In the genomic region with DNA sequence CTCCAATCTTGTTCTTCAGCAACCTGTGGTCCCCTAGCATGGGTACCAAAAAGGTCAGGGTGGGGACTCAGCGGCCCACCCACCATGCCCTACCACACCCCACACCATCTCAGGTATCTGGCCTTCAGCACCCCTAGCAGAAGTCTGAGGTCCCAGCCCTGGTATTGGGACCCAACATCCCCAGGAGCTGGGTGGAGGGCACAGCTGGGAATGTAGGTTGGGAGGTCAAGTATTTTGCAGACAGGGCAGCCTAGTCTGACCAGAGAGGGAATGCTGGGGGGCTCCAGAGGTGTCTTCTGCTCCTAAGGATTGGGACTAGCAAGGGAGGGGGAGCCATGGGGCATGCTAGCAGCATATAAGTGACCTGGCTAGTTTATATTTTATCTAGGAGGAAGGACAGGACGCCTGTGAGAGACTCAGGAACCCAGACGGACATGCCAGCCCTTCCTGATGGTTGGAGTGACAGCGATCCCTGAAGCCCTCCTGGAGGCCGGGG, we compare ENCODE assay signal across 13 cellular contexts. TPM values are rescaled to one million over a fixed set of nuclear protein-coding genes. Genes with fewer than 3 reads are reported as not detected.
DNase-seq lines count a peak whose midpoint lies in the region; ATAC-seq and TF ChIP-seq lines count a peak whose summit lies in the region.
"Had no signal": no experiment of that assay in that cellular context is flagged by ENCODE, and none has a peak within 500 bp of the region (broad histone marks: within the 10 kb centered on the region; RNA-seq: fewer than 3 reads in every experiment).

No MANE protein-coding gene starts in this region.

- POLR2A ChIA-PET in CD8-positive, alpha-beta T cell (lab: Charles Lee), result no interaction called here

- 53% methylated on average over 5 of the region's 5 CpGs for WGBS in HUES64
- WGBS in gastroesophageal sphincter (ENCODE audit: low coverage in 1 of 2), 2 donors, result 63% methylated on average over 2 of the region's 5 CpGs; no CpG with 5 or more reads in 1 of the 2 donors

- TF ChIP-seq CTCF in CD8-positive, alpha-beta T cell (IDR thresholded peaks at IDR 0.05), result no peak
- no peak for TF ChIP-seq CTCF in neural progenitor cell (IDR thresholded peaks at IDR 0.05)
- TF ChIP-seq CTCF in gastroesophageal sphincter (IDR thresholded peaks at IDR 0.05), result no peak

- no peak overlapping the region for H3K4me3 ChIP-seq in CD8-positive, alpha-beta T cell (ENCODE audit: low read depth, low read length)
- H3K4me3 ChIP-seq in HUES64 (ENCODE audit: low read length), result peak overlapping the region; percentile 49
- peak overlapping the region; percentile 68 for H3K4me3 ChIP-seq in neural progenitor cell
- H3K4me3 ChIP-seq in gastroesophageal sphincter, result no peak overlapping the region
- H3K4me3 ChIP-seq: mucosa of descending colon had no signal

- no peaks in the 10 kb centered on the region for H3K9me3 ChIP-seq in CD8-positive, alpha-beta T cell (ENCODE audit: low read length)
- H3K9me3 ChIP-seq in HUES64 (ENCODE audit: insufficient read depth, low read depth, low read length) (no peaks in the 10 kb centered on the region), neural progenitor cell (ENCODE audit: low read depth) (no peaks in the 10 kb centered on the region), gastroesophageal sphincter (no peaks in the 10 kb centered on the region)
- H3K9me3 ChIP-seq: mucosa of descending colon had no signal

- H3K27ac ChIP-seq in CD8-positive, alpha-beta T cell (ENCODE audit: low read depth, low read length), result no peak overlapping the region
- H3K27ac ChIP-seq in HUES64 (ENCODE audit: low read depth, low read length), result no peak overlapping the region
- H3K27ac ChIP-seq in neural progenitor cell, result no peak overlapping the region
- no peak overlapping the region for H3K27ac ChIP-seq in gastroesophageal sphincter

- no peaks in the 10 kb centered on the region for H3K36me3 Mint-ChIP-seq in CD8-positive, alpha-beta T cell
- H3K36me3 Mint-ChIP-seq in neural progenitor cell, result peaks cover 2% of the 10 kb centered on the region

- CTCF ChIA-PET in CD8-positive, alpha-beta T cell (lab: Charles Lee), result interaction anchor here (0.6 kb wide), 1 partner anchor 1312 kb away, joined by 3 read pairs; no protein-coding TSS in a partner anchor

- peak overlapping the region; percentile 83 for H2AFZ ChIP-seq in neural progenitor cell (replicated peaks)

- peaks cover 7% of the 10 kb centered on the region for H3K4me1 ChIP-seq in CD8-positive, alpha-beta T cell (ENCODE audit: insufficient read depth, low read length)
- H3K4me1 ChIP-seq in HUES64 (ENCODE audit: insufficient read depth, low read length) (no peaks in the 10 kb centered on the region), neural progenitor cell (peaks cover 17% of the 10 kb centered on the region), gastroesophageal sphincter (peaks cover 0 to 18% (median 6%) of the 10 kb centered on the region in 3 donors)

- TF ChIP-seq EP300 in gastroesophageal sphincter (IDR thresholded peaks at IDR 0.05), result no peak

- H3K27me3 Mint-ChIP-seq in CD8-positive, alpha-beta T cell (ENCODE audit: low read depth), result peaks cover 37% of the 10 kb centered on the region
- peaks cover 10% of the 10 kb centered on the region for H3K27me3 Mint-ChIP-seq in neural progenitor cell (ENCODE audit: insufficient read depth, low read depth)

- TF ChIP-seq POLR2A in gastroesophageal sphincter (IDR thresholded peaks at IDR 0.05), result no peak

- no peaks in the 10 kb centered on the region for H3K9me3 Mint-ChIP-seq in CD8-positive, alpha-beta T cell
- no peaks in the 10 kb centered on the region for H3K9me3 Mint-ChIP-seq in neural progenitor cell
- H3K9me3 Mint-ChIP-seq: dendritic cell treated with granulocyte-macrophage colony-stimulating factor and Interleukin-4, amounts not matched to agents 40 ng/mL and 50 ng/mL, for 4 days had no signal

- peaks cover 19% of the 10 kb centered on the region for H3K27me3 ChIP-seq in CD8-positive, alpha-beta T cell (ENCODE audit: insufficient read depth, low read length)
- peaks cover 42% of the 10 kb centered on the region for H3K27me3 ChIP-seq in HUES64 (ENCODE audit: insufficient read depth, low read length)
- H3K27me3 ChIP-seq in neural progenitor cell, result peaks cover 44% of the 10 kb centered on the region
- H3K27me3 ChIP-seq in gastroesophageal sphincter, result peaks cover 58% of the 10 kb centered on the region

- intact Hi-C loops in CD8-positive, alpha-beta T cell (cut with DNase I, micrococcal nuclease), result no loop called here
- intact Hi-C loops in Right ventricle myocardium superior (cut with DNase I) (no loop called here), posterior vena cava (cut with DNase I) (loop anchor here in 1 of 2 donors (1.0 kb wide), 1 partner anchor 34 kb away; no protein-coding TSS in a partner anchor)

- no peaks in the 10 kb centered on the region for H4K20me1 ChIP-seq in neural progenitor cell (ENCODE audit: low read depth)

- H3K36me3 ChIP-seq in CD8-positive, alpha-beta T cell (ENCODE audit: insufficient read depth, low read length), result no peaks in the 10 kb centered on the region
- H3K36me3 ChIP-seq in HUES64 (ENCODE audit: insufficient read depth, low read length) (no peaks in the 10 kb centered on the region), neural progenitor cell (no peaks in the 10 kb centered on the region), gastroesophageal sphincter (no peaks in the 10 kb centered on the region)

- H3K27ac Mint-ChIP-seq in CD8-positive, alpha-beta T cell, result no peak overlapping the region
- H3K27ac Mint-ChIP-seq in neural progenitor cell, result no peak overlapping the region
- H3K27ac Mint-ChIP-seq: dendritic cell treated with granulocyte-macrophage colony-stimulating factor and Interleukin-4, amounts not matched to agents 40 ng/mL and 50 ng/mL, for 4 days had no signal

- peaks cover 14% of the 10 kb centered on the region for H3F3A ChIP-seq in neural progenitor cell (ENCODE audit: low read depth)

- peak in 1 of 7 experiments; percentile 12 for DNase-seq in CD8-positive, alpha-beta T cell
- DNase-seq in Right ventricle myocardium superior (no peak), neural progenitor cell (ENCODE audit: low spot score) (no peak), nucleus accumbens (lab: John Stamatoyannopoulos, UW) (no peak), AG20443 (ENCODE audit: low spot score) (no peak), posterior vena cava (ENCODE audit: low spot score) (no peak)
- DNase-seq: COR-L47, Kasumi-1, mucosa of descending colon, NCI-H1694 had no signal

- peaks cover 2% of the 10 kb centered on the region for H3K4me1 Mint-ChIP-seq in CD8-positive, alpha-beta T cell (ENCODE audit: low read depth)
- no peaks in the 10 kb centered on the region for H3K4me1 Mint-ChIP-seq in neural progenitor cell

- H3K4me2 ChIP-seq in neural progenitor cell, result peak overlapping the region; percentile 100

- ATAC-seq in CD8-positive, alpha-beta T cell, result no peak
- ATAC-seq in Right ventricle myocardium superior (ENCODE audit: poor library complexity) (peak; percentile 13), gastroesophageal sphincter (no peak)

- no peaks in the 10 kb centered on the region for H3K79me2 ChIP-seq in neural progenitor cell (ENCODE audit: low read depth)

- peak overlapping the region; percentile 73 for H3K4me3 Mint-ChIP-seq in CD8-positive, alpha-beta T cell
- peak overlapping the region; percentile 82 for H3K4me3 Mint-ChIP-seq in neural progenitor cell
- H3K4me3 Mint-ChIP-seq: dendritic cell treated with granulocyte-macrophage colony-stimulating factor and Interleukin-4, amounts not matched to agents 40 ng/mL and 50 ng/mL, for 4 days had no signal

- H3K9ac ChIP-seq in HUES64 (ENCODE audit: low read depth, low read length), result no peak overlapping the region
- no peak overlapping the region for H3K9ac ChIP-seq in neural progenitor cell

RNA-seq across cellular contexts. Expression of a gene that starts 0.8 kb away (rescaled TPM):
- total RNA-seq in CD8-positive, alpha-beta T cell, result under 1 TPM; 0.64 to 0.76 TPM
- 2.1 TPM for polyA plus RNA-seq in HUES64 (2013, experiment 1 of 2)
- polyA plus RNA-seq in HUES64 (2013, experiment 2 of 2), result 1.8 TPM
- total RNA-seq in Right ventricle myocardium superior (18.5 TPM), neural progenitor cell (ENCODE audit: low replicate concordance) (1.4 and 6.9 TPM in 2 replicates), posterior vena cava (under 1 TPM; 0.29 to 0.42 TPM), gastroesophageal sphincter (1 to 10 TPM in 3 of 4 donors, under 1 TPM in 1; 0.10 to 4.2 (median 1.3) TPM)

RNA-seq across cellular contexts. Expression of a gene that starts 49.5 kb away (rescaled TPM):
- 1 to 10 TPM in 1 of 2 experiments, under 1 TPM in 1; 0.71 to 1.3 TPM for total RNA-seq in CD8-positive, alpha-beta T cell
- 14.2 TPM for polyA plus RNA-seq in HUES64 (2013, experiment 1 of 2)
- 15.9 TPM for polyA plus RNA-seq in HUES64 (2013, experiment 2 of 2)
- total RNA-seq in Right ventricle myocardium superior, result 5.0 TPM
- total RNA-seq in neural progenitor cell (ENCODE audit: low replicate concordance), result 16.4 and 30.6 TPM in 2 replicates
- 1 to 10 TPM; 4.2 to 4.3 TPM for total RNA-seq in posterior vena cava
- 1 to 10 TPM in 3 of 4 donors, under 1 TPM in 1; 0.96 to 7.2 (median 3.9) TPM for total RNA-seq in gastroesophageal sphincter

Comparison
In these comparisons a context has a peak if more than half of its experiments do, and no peak if none do; other contexts are left out.
1. H3K4me3 ChIP-seq: peak in HUES64 (single experiment) and neural progenitor cell (single experiment); none in CD8-positive, alpha-beta T cell (single experiment) and gastroesophageal sphincter (0 of 2).